Comparison of ENCODE assay signal across 9 cellular contexts in the genomic region with DNA sequence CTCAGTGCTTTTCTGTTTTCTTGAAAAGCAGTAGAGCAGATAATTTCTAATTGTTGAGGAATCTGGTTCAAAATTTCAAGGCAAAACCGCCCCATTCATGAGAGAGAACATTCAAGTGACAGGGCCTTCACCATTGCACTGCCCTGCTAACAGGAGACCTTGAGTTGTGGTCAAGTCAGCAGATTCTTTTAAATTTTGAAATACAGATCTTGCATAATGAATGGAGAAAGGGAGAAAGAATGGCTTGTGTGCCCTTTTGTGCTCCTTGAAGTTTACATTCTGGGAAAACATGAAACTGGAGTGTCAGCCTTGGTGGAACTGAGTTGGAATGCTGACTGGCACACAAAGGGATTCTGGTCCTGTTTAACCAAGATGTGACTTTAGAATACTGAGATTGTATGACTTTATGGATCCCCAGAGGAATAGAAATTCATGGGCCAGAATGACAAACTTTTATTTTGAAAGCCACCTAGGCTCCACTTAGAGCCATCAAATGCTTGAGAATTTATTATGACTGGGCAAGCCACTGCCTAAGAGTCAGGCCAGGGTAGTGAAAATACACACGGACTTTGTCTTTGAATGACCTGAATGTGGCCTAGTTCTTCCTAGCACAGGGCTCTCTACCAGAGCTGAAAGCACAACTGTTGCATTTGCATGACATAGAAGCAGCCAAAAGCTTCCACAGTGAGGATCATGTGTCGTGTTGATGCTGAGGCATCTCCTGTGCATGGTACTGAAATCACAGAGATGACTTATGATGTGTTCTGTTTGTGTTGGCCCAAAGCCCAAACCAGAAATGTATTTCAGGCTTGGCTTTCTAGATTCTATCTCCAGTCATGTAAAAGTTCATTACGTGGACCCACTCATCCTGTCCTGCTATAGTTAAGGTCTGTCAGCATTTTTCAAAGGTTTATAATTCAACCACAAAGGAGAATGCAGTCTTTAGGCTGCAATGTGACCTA.
DNase-seq lines count a peak whose midpoint lies in the region; FAIRE-seq and TF ChIP-seq lines count a peak whose summit lies in the region.
"Had no signal": no experiment of that assay in that cellular context is flagged by ENCODE, and none has a peak within 500 bp of the region (broad histone marks: within the 10 kb centered on the region; RNA-seq: fewer than 3 reads in every experiment).

No MANE protein-coding gene starts in this region.

- intact Hi-C loops in tibial artery (cut with DNase I; ENCODE audit: low total_unique reads), result loop anchor here (5.0 kb wide), 1 partner anchor 57 kb away; no protein-coding TSS in a partner anchor

- H3K4me3 ChIP-seq in astrocyte (ENCODE audit: insufficient read depth, low read depth, low read length) (no peak overlapping the region), iPS-20b (ENCODE audit: low read length) (peak overlapping the region; percentile 12; the same call in 1 of the 2 replicates), tibial artery (no peak overlapping the region)

- DNase-seq in DMS 273 (lab: John Stamatoyannopoulos, UW; ENCODE audit: unreplicated experiment), result peak; percentile 58
- DNase-seq in DMS 273 treated with DMSO at 0.1 percent for 48 hours (lab: John Stamatoyannopoulos, UW), result no peak
- peak; percentile 99 for DNase-seq in astrocyte (ENCODE audit: low read depth)
- DNase-seq in tibial artery, result peak; percentile 79 to 82
- DNase-seq in T-helper 9 cell, result no peak
- no peak for DNase-seq in activated naive CD4-positive, alpha-beta T cell treated with anti-CD3 and anti-CD28 coated beads, Interleukin-2, amount 10 ng/mL, durations not matched to agents 7 days and 5 days
- DNase-seq in activated CD4-positive, alpha-beta T cell treated with anti-CD3 and anti-CD28 coated beads, Interleukin-2, amount 10 ng/mL, durations not matched to agents 7 days and 5 days, result no peak

- H3K27me3 ChIP-seq in astrocyte (ENCODE audit: insufficient read depth, low read length) (no peaks in the 10 kb centered on the region), iPS-20b (ENCODE audit: insufficient read depth, low read length) (no peaks in the 10 kb centered on the region), tibial artery (no peaks in the 10 kb centered on the region)

- no peaks in the 10 kb centered on the region for H3K9me3 Mint-ChIP-seq in astrocyte (ENCODE audit: unreplicated experiment)
- H3K9me3 Mint-ChIP-seq in activated naive CD4-positive, alpha-beta T cell treated with anti-CD3 and anti-CD28 coated beads, Interleukin-2, amount 10 ng/mL, durations not matched to agents 7 days and 5 days, result no peaks in the 10 kb centered on the region
- H3K9me3 Mint-ChIP-seq in activated CD4-positive, alpha-beta T cell treated with anti-CD3 and anti-CD28 coated beads, Interleukin-2, amount 10 ng/mL, durations not matched to agents 7 days and 5 days, result no peaks in the 10 kb centered on the region

- H3K27ac ChIP-seq in astrocyte (ENCODE audit: low read depth, low read length) (peak overlapping the region; percentile 79), iPS-20b (ENCODE audit: low read length) (no peak overlapping the region), tibial artery (peak overlapping the region; percentile 76 to 83)
- H3K27ac ChIP-seq: 22Rv1 had no signal

- POLR2A ChIA-PET in activated CD4-positive, alpha-beta T cell treated with anti-CD3 and anti-CD28 coated beads, Interleukin-2, amount 10 ng/mL, durations not matched to agents 7 days and 5 days (lab: Charles Lee), result no interaction called here

- H3K36me3 Mint-ChIP-seq in astrocyte (ENCODE audit: low read depth, unreplicated experiment), result peaks cover 10% of the 10 kb centered on the region
- no peaks in the 10 kb centered on the region for H3K36me3 Mint-ChIP-seq in activated naive CD4-positive, alpha-beta T cell treated with anti-CD3 and anti-CD28 coated beads, Interleukin-2, amount 10 ng/mL, durations not matched to agents 7 days and 5 days
- H3K36me3 Mint-ChIP-seq in activated CD4-positive, alpha-beta T cell treated with anti-CD3 and anti-CD28 coated beads, Interleukin-2, amount 10 ng/mL, durations not matched to agents 7 days and 5 days (ENCODE audit: low read depth), result no peaks in the 10 kb centered on the region

- H3K27me3 Mint-ChIP-seq in astrocyte (ENCODE audit: low read depth, unreplicated experiment), result no peaks in the 10 kb centered on the region
- H3K27me3 Mint-ChIP-seq in activated naive CD4-positive, alpha-beta T cell treated with anti-CD3 and anti-CD28 coated beads, Interleukin-2, amount 10 ng/mL, durations not matched to agents 7 days and 5 days, result peaks cover 8% of the 10 kb centered on the region
- no peaks in the 10 kb centered on the region for H3K27me3 Mint-ChIP-seq in activated CD4-positive, alpha-beta T cell treated with anti-CD3 and anti-CD28 coated beads, Interleukin-2, amount 10 ng/mL, durations not matched to agents 7 days and 5 days

- no peaks in the 10 kb centered on the region for H3K36me3 ChIP-seq in astrocyte (ENCODE audit: insufficient read depth, low read length)
- H3K36me3 ChIP-seq in iPS-20b (ENCODE audit: insufficient read depth, low read depth, low read length), result no peaks in the 10 kb centered on the region
- H3K36me3 ChIP-seq in tibial artery, result no peaks in the 10 kb centered on the region

- H3K9me3 ChIP-seq in astrocyte (ENCODE audit: insufficient read depth, low read depth, low read length) (no peaks in the 10 kb centered on the region), iPS-20b (ENCODE audit: insufficient read depth, low read depth, low read length) (no peaks in the 10 kb centered on the region), tibial artery (no peaks in the 10 kb centered on the region)

- CTCF ChIA-PET in activated naive CD4-positive, alpha-beta T cell treated with anti-CD3 and anti-CD28 coated beads, Interleukin-2, amount 10 ng/mL, durations not matched to agents 7 days and 5 days (lab: Charles Lee), result no interaction called here
- CTCF ChIA-PET in activated CD4-positive, alpha-beta T cell treated with anti-CD3 and anti-CD28 coated beads, Interleukin-2, amount 10 ng/mL, durations not matched to agents 7 days and 5 days (lab: Charles Lee), result no interaction called here

- H3K4me2 ChIP-seq in astrocyte (ENCODE audit: low read length), result peak overlapping the region; percentile 28

- peak; percentile 100 for FAIRE-seq in astrocyte (lab: Jason Lieb, UNC)

- no peaks in the 10 kb centered on the region for H3K79me2 ChIP-seq in astrocyte (ENCODE audit: insufficient read depth, low read length)

- H3K27ac Mint-ChIP-seq in astrocyte (ENCODE audit: unreplicated experiment), result peak overlapping the region; percentile 82
- no peak overlapping the region for H3K27ac Mint-ChIP-seq in activated naive CD4-positive, alpha-beta T cell treated with anti-CD3 and anti-CD28 coated beads, Interleukin-2, amount 10 ng/mL, durations not matched to agents 7 days and 5 days
- H3K27ac Mint-ChIP-seq in activated CD4-positive, alpha-beta T cell treated with anti-CD3 and anti-CD28 coated beads, Interleukin-2, amount 10 ng/mL, durations not matched to agents 7 days and 5 days, result no peak overlapping the region

- H3K4me3 Mint-ChIP-seq in astrocyte (ENCODE audit: unreplicated experiment), result no peak overlapping the region
- no peak overlapping the region for H3K4me3 Mint-ChIP-seq in activated naive CD4-positive, alpha-beta T cell treated with anti-CD3 and anti-CD28 coated beads, Interleukin-2, amount 10 ng/mL, durations not matched to agents 7 days and 5 days
- H3K4me3 Mint-ChIP-seq in activated CD4-positive, alpha-beta T cell treated with anti-CD3 and anti-CD28 coated beads, Interleukin-2, amount 10 ng/mL, durations not matched to agents 7 days and 5 days, result no peak overlapping the region

- peaks cover 62% of the 10 kb centered on the region for H3K4me1 Mint-ChIP-seq in astrocyte (ENCODE audit: low read depth, unreplicated experiment)
- no peaks in the 10 kb centered on the region for H3K4me1 Mint-ChIP-seq in activated naive CD4-positive, alpha-beta T cell treated with anti-CD3 and anti-CD28 coated beads, Interleukin-2, amount 10 ng/mL, durations not matched to agents 7 days and 5 days
- H3K4me1 Mint-ChIP-seq in activated CD4-positive, alpha-beta T cell treated with anti-CD3 and anti-CD28 coated beads, Interleukin-2, amount 10 ng/mL, durations not matched to agents 7 days and 5 days, result no peaks in the 10 kb centered on the region

- H3K4me1 ChIP-seq in astrocyte (ENCODE audit: insufficient read depth, low read length), result peaks cover 52% of the 10 kb centered on the region
- H3K4me1 ChIP-seq in iPS-20b (ENCODE audit: insufficient read depth, low read length), result peaks cover 27% of the 10 kb centered on the region
- H3K4me1 ChIP-seq in tibial artery, result peaks cover 0 to 98% (median 60%) of the 10 kb centered on the region in 4 donors

- no peaks in the 10 kb centered on the region for H4K20me1 ChIP-seq in astrocyte (ENCODE audit: insufficient read depth, low read length)

- peak overlapping the region; percentile 44 for H3K9ac ChIP-seq in astrocyte (ENCODE audit: low read length)
- no peak overlapping the region for H3K9ac ChIP-seq in iPS-20b (ENCODE audit: low read depth, low read length)

- TF ChIP-seq CTCF in astrocyte (IDR thresholded peaks at IDR 0.05; ENCODE audit: insufficient read depth, low read depth, low read length) (no peak), tibial artery (IDR thresholded peaks at IDR 0.05) (peak in 1 of 2 experiments; percentile 5)

- H2AFZ ChIP-seq in astrocyte (ENCODE audit: low read depth, low read length), result no peak overlapping the region

Comparison
In these comparisons a context has a peak if more than half of its experiments do, and no peak if none do; other contexts are left out.
1. DNase-seq: peak in DMS 273 (single experiment), astrocyte (single experiment) and tibial artery (2 of 2); none in DMS 273 treated with DMSO at 0.1 percent for 48 hours (single experiment), T-helper 9 cell (single experiment), activated naive CD4-positive, alpha-beta T cell treated with anti-CD3 and anti-CD28 coated beads, Interleukin-2, amount 10 ng/mL, durations not matched to agents 7 days and 5 days (single experiment) and activated CD4-positive, alpha-beta T cell treated with anti-CD3 and anti-CD28 coated beads, Interleukin-2, amount 10 ng/mL, durations not matched to agents 7 days and 5 days (single experiment).